ENCODE assay signal across 8 cellular contexts in the genomic region with DNA sequence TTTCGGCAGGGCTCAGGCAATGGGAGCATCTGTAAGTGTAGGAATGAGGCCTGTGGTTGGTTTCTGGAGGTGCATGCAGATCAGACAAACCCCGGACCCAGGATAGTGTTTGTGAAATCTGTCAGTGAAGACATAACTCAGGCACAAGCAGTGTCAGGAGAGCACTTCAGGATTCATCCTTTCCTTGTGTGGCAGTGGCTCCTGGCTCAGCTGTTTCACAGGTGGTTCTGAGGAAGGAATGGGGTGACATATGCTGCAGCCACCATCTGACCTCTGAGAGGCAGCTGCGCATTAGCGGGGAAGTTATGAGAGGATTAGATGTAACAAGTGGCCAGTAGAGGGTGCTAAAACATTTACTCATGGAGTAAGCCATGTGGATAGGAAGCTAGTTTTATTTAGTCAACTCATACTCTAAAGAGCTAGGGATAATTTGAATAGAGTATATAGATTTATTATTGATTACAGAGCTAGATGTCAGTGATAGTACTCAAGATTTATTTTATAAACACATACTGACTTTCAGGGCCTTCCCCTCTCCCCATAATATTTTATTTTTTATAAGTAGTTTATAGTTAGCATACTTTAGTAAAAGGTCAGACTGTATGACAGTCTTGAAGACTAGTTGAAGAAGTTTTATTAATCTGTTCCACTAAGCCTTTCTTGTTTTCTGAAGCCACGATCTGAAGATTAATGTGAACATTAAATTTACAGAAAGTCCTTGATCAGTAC. TPM values are rescaled to one million over a fixed set of nuclear protein-coding genes. Genes with fewer than 3 reads are reported as not detected.
DNase-seq lines count a peak whose midpoint lies in the region; ATAC-seq, FAIRE-seq and TF ChIP-seq lines count a peak whose summit lies in the region.

No MANE protein-coding gene starts in this region.

- POLR2A ChIA-PET in endothelial cell of umbilical vein (lab: Charles Lee): interaction anchor here (0.6 kb wide), 2 partner anchors 15 to 45 kb away, joined by 3 read pairs; no protein-coding TSS in a partner anchor

- DNase-seq in DMS114 treated with DMSO at 0.1 percent for 48 hours (lab: John Stamatoyannopoulos, UW; ENCODE audit: unreplicated experiment) (peak; percentile 69), NCI-H345 treated with DMSO at 0.1 percent for 48 hours (lab: John Stamatoyannopoulos, UW; ENCODE audit: unreplicated experiment) (peak; percentile 45), endothelial cell of umbilical vein (ENCODE audit: low read depth, low spot score) (peak; percentile 72), midbrain (lab: John Stamatoyannopoulos, UW) (peak; percentile 67), type B pancreatic cell (ENCODE audit: extremely low spot score, unreplicated experiment) (no peak)
- peak; percentile 30 for DNase-seq in activated CD4-positive, alpha-beta T cell treated with anti-CD3 and anti-CD28 coated beads for 48 hours

- no peak overlapping the region for H3K4me3 ChIP-seq in endothelial cell of umbilical vein (replicated peaks in 1 of 3; ENCODE audit: insufficient read depth in 1 of 3, low read depth in 1 of 3, low read length in 3 of 3)

- peak; percentile 95 for ATAC-seq in GM19463 (IDR thresholded peaks at IDR 0.05; ENCODE audit: unreplicated experiment)
- peak; percentile 95 for ATAC-seq in HG03460 (IDR thresholded peaks at IDR 0.05; ENCODE audit: unreplicated experiment)

- no peaks in the 10 kb centered on the region for H4K20me1 ChIP-seq in endothelial cell of umbilical vein (replicated peaks; ENCODE audit: control insufficient read depth, extremely low read depth, insufficient read depth, low read length)

- peak; percentile 59 to 68 for TF ChIP-seq CTCF in endothelial cell of umbilical vein (IDR thresholded peaks at IDR 0.05; ENCODE audit: extremely low read depth in 1 of 2, insufficient read depth in 1 of 2, low read depth in 1 of 2, low read length in 2 of 2)
- TF ChIP-seq CTCF in type B pancreatic cell (conservative IDR thresholded peaks at IDR 0.05): peak; percentile 83

- no peak overlapping the region for H2AFZ ChIP-seq in endothelial cell of umbilical vein (ENCODE audit: low read depth, low read length)

- H3K27ac ChIP-seq in endothelial cell of umbilical vein (ENCODE audit: insufficient read depth, low read depth, low read length): no peak overlapping the region

- no peaks in the 10 kb centered on the region for H3K27me3 Mint-ChIP-seq in type B pancreatic cell

- no TSS peak for BruUV-seq in endothelial cell of umbilical vein (replicated peaks; lab: Mats Ljungman, UMichigan)

- no peaks in the 10 kb centered on the region for H3K9me3 ChIP-seq in endothelial cell of umbilical vein (replicated peaks; ENCODE audit: control insufficient read depth, insufficient read depth, low read length)

- no peaks in the 10 kb centered on the region for H3K9me3 Mint-ChIP-seq in type B pancreatic cell

- H3K27me3 ChIP-seq in endothelial cell of umbilical vein (ENCODE audit: control insufficient read depth in 2 of 2, insufficient read depth in 2 of 2, low read length in 2 of 2): no peaks in the 10 kb centered on the region

- intact Hi-C loops in endothelial cell of umbilical vein (cut with micrococcal nuclease): loop anchor here (1.0 to 10.0 kb wide), 3 partner anchors 75 to 1143 kb away; a partner anchor contains a TSS

- peak; percentile 79 for FAIRE-seq in endothelial cell of umbilical vein (lab: Jason Lieb, UNC)

- no peak overlapping the region for H3K9ac ChIP-seq in endothelial cell of umbilical vein (replicated peaks; ENCODE audit: extremely low read depth, insufficient read depth, low read length)

- peaks cover 2 to 3% of the 10 kb centered on the region in 2 experiments for H3K36me3 ChIP-seq in endothelial cell of umbilical vein (ENCODE audit: control insufficient read depth in 2 of 2, extremely low read depth in 1 of 2, insufficient read depth in 2 of 2, low read length in 2 of 2)

- no peak overlapping the region for H3K4me2 ChIP-seq in endothelial cell of umbilical vein (ENCODE audit: insufficient read depth, low read length)

- CTCF ChIA-PET in endothelial cell of umbilical vein (lab: Charles Lee): interaction anchor here (0.5 to 4.3 kb wide), 50 partner anchors 8 to 1182 kb away, joined by 3 to 90 read pairs (median 6); a partner anchor contains a TSS

- no peak overlapping the region for H3K4me3 Mint-ChIP-seq in type B pancreatic cell

- H3K4me1 ChIP-seq in endothelial cell of umbilical vein (ENCODE audit: control insufficient read depth, extremely low read depth, insufficient read depth, low read length): no peaks in the 10 kb centered on the region

- H3K79me2 ChIP-seq in endothelial cell of umbilical vein (ENCODE audit: control insufficient read depth, insufficient read depth, low read length): peaks cover 3% of the 10 kb centered on the region

- H3K4me1 Mint-ChIP-seq in type B pancreatic cell (ENCODE audit: unreplicated experiment): peaks cover 4% of the 10 kb centered on the region

- no peak overlapping the region for H3K27ac Mint-ChIP-seq in type B pancreatic cell

- H3K9me1 ChIP-seq in endothelial cell of umbilical vein (replicated peaks; ENCODE audit: control insufficient read depth, extremely low read depth, insufficient read depth, low read length): no peaks in the 10 kb centered on the region

- peaks cover 39% of the 10 kb centered on the region for H3K36me3 Mint-ChIP-seq in type B pancreatic cell

- TF ChIP-seq POLR2A in endothelial cell of umbilical vein (IDR thresholded peaks at IDR 0.05; ENCODE audit: low read depth, low read length): no peak

- dilution Hi-C loops in endothelial cell of umbilical vein (cut with MboI; ENCODE audit: extremely low pct_ligation_motif_present, low sequenced_read_pairs): no loop called here

TF ChIP-seq in endothelial cell of umbilical vein, 7 proteins besides CTCF, POLR2A, EP300 and RAD21:
- TF ChIP-seq MYC (IDR thresholded peaks at IDR 0.05; ENCODE audit: low read depth, low read length) (no peak), JUN (IDR thresholded peaks at IDR 0.05; ENCODE audit: borderline replicate concordance, insufficient read depth, insufficient read length, low read depth) (no peak), POLR2AphosphoS5 (IDR thresholded peaks at IDR 0.05; ENCODE audit: insufficient read depth, low read depth, low read length) (no peak), GATA2 (IDR thresholded peaks at IDR 0.05; ENCODE audit: insufficient read depth, insufficient read length, low read depth, low read length) (no peak)

RNA-seq across cellular contexts. Expression of a gene that starts 28.4 kb away (rescaled TPM):
- total RNA-seq in endothelial cell of umbilical vein (75.6 and 82.5 TPM in 2 replicates), type B pancreatic cell (ENCODE audit: low replicate concordance) (61.1 and 80.4 TPM in 2 replicates)
- 34.3 and 38.2 TPM in 2 replicates for polyA plus RNA-seq in endothelial cell of umbilical vein
- 25.8 and 26.8 TPM in 2 replicates for polyA plus RNA-seq in endothelial cell of umbilical vein (2011; cell fraction: cytosol; rRNA removed)
- 57.8 and 62.0 TPM in 2 replicates for polyA plus RNA-seq in endothelial cell of umbilical vein (2011; cell fraction: nucleus; rRNA removed)
- 35.9 and 37.9 TPM in 2 replicates for polyA plus RNA-seq in endothelial cell of umbilical vein (2012)
- polyA minus RNA-seq in endothelial cell of umbilical vein: 124 TPM in 2 replicates
- polyA minus RNA-seq in endothelial cell of umbilical vein (2011; cell fraction: cytosol; rRNA and poly(A)+ RNA removed): 42.3 TPM
- 68.4 and 82.6 TPM in 2 replicates for polyA minus RNA-seq in endothelial cell of umbilical vein (2011; cell fraction: nucleus; rRNA and poly(A)+ RNA removed)
